In genomic region chr19:11088508-11089253, GRCh38 we compare ENCODE assay signal across 8 cellular contexts. TPM values are rescaled to one million over a fixed set of nuclear protein-coding genes. Genes with fewer than 3 reads are reported as not detected.
DNase-seq lines count a peak whose midpoint lies in the region; ATAC-seq and FAIRE-seq lines count a peak whose summit lies in the region.

No MANE protein-coding gene starts in this region.

- CTCF ChIA-PET in activated CD4-positive, alpha-beta memory T cell treated with anti-CD3 and anti-CD28 coated beads, Interleukin-2, amount 10 ng/mL, durations not matched to agents 7 days and 5 days (lab: Charles Lee), result interaction anchor here (0.6 to 3.9 kb wide), 7 partner anchors 12 to 1759 kb away, joined by 3 to 21 read pairs (median 3); no protein-coding TSS in a partner anchor

- POLR2A ChIA-PET in activated CD4-positive, alpha-beta memory T cell treated with anti-CD3 and anti-CD28 coated beads, Interleukin-2, amount 10 ng/mL, durations not matched to agents 7 days and 5 days (lab: Charles Lee), result interaction anchor here (0.7 to 5.0 kb wide), 24 partner anchors 8 to 519 kb away, joined by 3 to 38 read pairs (median 5); partner anchors contain the start of genes SMARCA4, SPC24, SWSAP1 and TMED1

- no peaks in the 10 kb centered on the region for H3K27me3 Mint-ChIP-seq in activated CD4-positive, alpha-beta memory T cell treated with anti-CD3 and anti-CD28 coated beads, Interleukin-2, amount 10 ng/mL, durations not matched to agents 7 days and 5 days

- intact Hi-C loops in Right ventricle myocardium superior (cut with DNase I), result no loop called here

- peak overlapping the region; percentile 99 for H3K27ac Mint-ChIP-seq in activated CD4-positive, alpha-beta memory T cell treated with anti-CD3 and anti-CD28 coated beads, Interleukin-2, amount 10 ng/mL, durations not matched to agents 7 days and 5 days

- no peaks in the 10 kb centered on the region for H3K9me3 Mint-ChIP-seq in activated CD4-positive, alpha-beta memory T cell treated with anti-CD3 and anti-CD28 coated beads, Interleukin-2, amount 10 ng/mL, durations not matched to agents 7 days and 5 days

- peaks cover 32% of the 10 kb centered on the region for H3K36me3 Mint-ChIP-seq in activated CD4-positive, alpha-beta memory T cell treated with anti-CD3 and anti-CD28 coated beads, Interleukin-2, amount 10 ng/mL, durations not matched to agents 7 days and 5 days (ENCODE audit: low read depth)

- H3K4me3 Mint-ChIP-seq in activated CD4-positive, alpha-beta memory T cell treated with anti-CD3 and anti-CD28 coated beads, Interleukin-2, amount 10 ng/mL, durations not matched to agents 7 days and 5 days, result peak overlapping the region; percentile 96

- no peak for FAIRE-seq in HTR-8/SVneo (lab: Jason Lieb, UNC)

- ATAC-seq in Right ventricle myocardium superior (ENCODE audit: poor library complexity), result no peak

- peaks cover 41% of the 10 kb centered on the region for H3K4me1 Mint-ChIP-seq in activated CD4-positive, alpha-beta memory T cell treated with anti-CD3 and anti-CD28 coated beads, Interleukin-2, amount 10 ng/mL, durations not matched to agents 7 days and 5 days

- peak; percentile 36 for DNase-seq in DMS153 (lab: John Stamatoyannopoulos, UW)
- no peak for DNase-seq in DMS153 treated with DMSO at 0.1 percent for 48 hours (lab: John Stamatoyannopoulos, UW; ENCODE audit: unreplicated experiment)
- no peak for DNase-seq in activated CD4-positive, alpha-beta memory T cell treated with anti-CD3 and anti-CD28 coated beads, Interleukin-2, amount 10 ng/mL, durations not matched to agents 7 days and 5 days
- peak; percentile 67 for DNase-seq in Right ventricle myocardium superior
- DNase-seq in retina, result peak; percentile 57
- no peak for DNase-seq in HTR-8/SVneo (ENCODE audit: insufficient read length, low spot score)
- DNase-seq in stimulated activated CD4-positive, alpha-beta T cell treated with anti-CD3 and anti-CD28 coated beads, Interleukin-4, amount 100 ng/mL, for 1 hour, result no peak
- no peak for DNase-seq in NCI-H446 treated with DMSO at 0.1 percent for 48 hours (lab: John Stamatoyannopoulos, UW)

RNA-seq across cellular contexts. Expression of gene LDLR, which starts 0.6 kb away (rescaled TPM):
- total RNA-seq in activated CD4-positive, alpha-beta memory T cell treated with anti-CD3 and anti-CD28 coated beads, Interleukin-2, amount 10 ng/mL, durations not matched to agents 7 days and 5 days, result 100 to 1,000 TPM; 150 to 160 TPM
- 9.8 TPM for total RNA-seq in Right ventricle myocardium superior

Comparison
In these comparisons a context has a peak if more than half of its experiments do, and no peak if none do; other contexts are left out.
1. DNase-seq: peak in DMS153 (single experiment), Right ventricle myocardium superior (single experiment) and retina (single experiment); none in DMS153 treated with DMSO at 0.1 percent for 48 hours (single experiment), activated CD4-positive, alpha-beta memory T cell treated with anti-CD3 and anti-CD28 coated beads, Interleukin-2, amount 10 ng/mL, durations not matched to agents 7 days and 5 days (single experiment), HTR-8/SVneo (single experiment), stimulated activated CD4-positive, alpha-beta T cell treated with anti-CD3 and anti-CD28 coated beads, Interleukin-4, amount 100 ng/mL, for 1 hour (single experiment) and NCI-H446 treated with DMSO at 0.1 percent for 48 hours (single experiment).
2. RNA of gene LDLR, which starts 0.6 kb away (total RNA-seq): 150 to 160 TPM in activated CD4-positive, alpha-beta memory T cell treated with anti-CD3 and anti-CD28 coated beads, Interleukin-2, amount 10 ng/mL, durations not matched to agents 7 days and 5 days; 9.8 TPM in Right ventricle myocardium superior (single experiment); every median in the first group is over 10 times any median in the second.